Comparison of ENCODE assay signal across 16 cellular contexts in the genomic region with DNA sequence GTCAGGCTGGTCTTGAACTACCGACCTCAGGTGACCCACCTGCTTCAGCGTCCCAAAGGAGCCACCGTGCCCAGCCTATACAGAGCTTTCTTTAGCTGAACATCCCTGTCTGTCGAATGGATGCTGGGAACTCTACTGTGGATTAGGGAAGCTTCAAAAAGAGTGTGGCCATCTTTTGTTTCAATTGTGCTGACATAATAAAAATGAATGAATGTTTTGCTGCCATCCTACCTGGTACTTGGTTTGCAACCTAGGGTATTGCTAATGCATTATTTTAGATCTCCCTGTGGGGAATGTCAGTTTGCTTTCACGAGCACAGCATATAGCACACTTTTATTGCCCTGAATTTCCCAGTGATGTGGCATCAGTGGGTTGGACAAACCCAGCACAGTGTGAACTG. TPM values are rescaled to one million over a fixed set of nuclear protein-coding genes. Genes with fewer than 3 reads are reported as not detected.
DNase-seq lines count a peak whose midpoint lies in the region; ATAC-seq and TF ChIP-seq lines count a peak whose summit lies in the region.
"Had no signal": no experiment of that assay in that cellular context is flagged by ENCODE, and none has a peak within 500 bp of the region (broad histone marks: within the 10 kb centered on the region; RNA-seq: fewer than 3 reads in every experiment).

No MANE protein-coding gene starts in this region.

- H3K36me3 ChIP-seq in OCI-LY1 (ENCODE audit: insufficient read depth, low read length) = peaks cover 7% of the 10 kb centered on the region; the same call in 1 of the 2 replicates
- H3K36me3 ChIP-seq: HAP-1 had no signal

- no peak overlapping the region for H3K4me3 ChIP-seq in OCI-LY1 (ENCODE audit: low read depth, low read length, poor library complexity, severe bottlenecking)
- H3K4me3 ChIP-seq: HAP-1, upper lobe of left lung had no signal

- no peaks in the 10 kb centered on the region for H3K27me3 Mint-ChIP-seq in activated CD4-positive, alpha-beta memory T cell treated with anti-CD3 and anti-CD28 coated beads for 36 hours
- H3K27me3 Mint-ChIP-seq in activated CD4-positive, alpha-beta memory T cell treated with anti-CD3 and anti-CD28 coated beads, Interleukin-2, amount 10 ng/mL, durations not matched to agents 7 days and 5 days = no peaks in the 10 kb centered on the region
- H3K27me3 Mint-ChIP-seq in MCF 10A (ENCODE audit: insufficient read depth, unreplicated experiment) = no peaks in the 10 kb centered on the region
- H3K27me3 Mint-ChIP-seq in stimulated activated naive B cell treated with anti-CD40 and anti-IgM and Interleukin-4, amounts not matched to agents 10 μg/mL and 1 μg/mL and 100 μg/mL, for 72 hours = no peaks in the 10 kb centered on the region
- H3K27me3 Mint-ChIP-seq: effector memory CD8-positive, alpha-beta T cell; natural killer cell treated with Interleukin-12 subunit alpha and Interleukin-12 subunit beta and Interleukin-15 and Interleukin-18, amount 100 ng/mL, for 72 hours had no signal

- peak overlapping the region; percentile 77 for H3K27ac Mint-ChIP-seq in activated CD4-positive, alpha-beta memory T cell treated with anti-CD3 and anti-CD28 coated beads for 36 hours
- H3K27ac Mint-ChIP-seq in activated CD4-positive, alpha-beta memory T cell treated with anti-CD3 and anti-CD28 coated beads, Interleukin-2, amount 10 ng/mL, durations not matched to agents 7 days and 5 days = no peak overlapping the region
- H3K27ac Mint-ChIP-seq in MCF 10A (ENCODE audit: low read depth, unreplicated experiment) = peak overlapping the region; percentile 27
- H3K27ac Mint-ChIP-seq in stimulated activated naive B cell treated with anti-CD40 and anti-IgM and Interleukin-4, amounts not matched to agents 10 μg/mL and 1 μg/mL and 100 μg/mL, for 72 hours = peak overlapping the region; percentile 82

- H2AFZ ChIP-seq in OCI-LY1 (ENCODE audit: low read length) = no peak overlapping the region

- no peaks in the 10 kb centered on the region for H3K9me3 Mint-ChIP-seq in activated CD4-positive, alpha-beta memory T cell treated with anti-CD3 and anti-CD28 coated beads for 36 hours
- H3K9me3 Mint-ChIP-seq in activated CD4-positive, alpha-beta memory T cell treated with anti-CD3 and anti-CD28 coated beads, Interleukin-2, amount 10 ng/mL, durations not matched to agents 7 days and 5 days = no peaks in the 10 kb centered on the region
- no peaks in the 10 kb centered on the region for H3K9me3 Mint-ChIP-seq in MCF 10A (ENCODE audit: unreplicated experiment)
- no peaks in the 10 kb centered on the region for H3K9me3 Mint-ChIP-seq in stimulated activated naive B cell treated with anti-CD40 and anti-IgM and Interleukin-4, amounts not matched to agents 10 μg/mL and 1 μg/mL and 100 μg/mL, for 72 hours
- H3K9me3 Mint-ChIP-seq: effector memory CD8-positive, alpha-beta T cell; natural killer cell treated with Interleukin-12 subunit alpha and Interleukin-12 subunit beta and Interleukin-15 and Interleukin-18, amount 100 ng/mL, for 72 hours had no signal

- H3F3A ChIP-seq in OCI-LY1 (ENCODE audit: insufficient read depth, low read length) = no peaks in the 10 kb centered on the region

- TF ChIP-seq CTCF in OCI-LY1 (IDR thresholded peaks at IDR 0.05; ENCODE audit: low read length) (no peak), MCF 10A (IDR thresholded peaks at IDR 0.05; ENCODE audit: unreplicated experiment) (no peak)

- no peak overlapping the region; the same call in 1 of the 2 replicates for H3K4me2 ChIP-seq in OCI-LY1 (ENCODE audit: low read length)

- intact Hi-C loops in activated CD4-positive, alpha-beta memory T cell treated with anti-CD3 and anti-CD28 coated beads for 36 hours (cut with micrococcal nuclease) = no loop called here
- intact Hi-C loops in MCF 10A (cut with micrococcal nuclease) = no loop called here

- H3K36me3 Mint-ChIP-seq in activated CD4-positive, alpha-beta memory T cell treated with anti-CD3 and anti-CD28 coated beads for 36 hours = peaks cover 16% of the 10 kb centered on the region
- peaks cover 56% of the 10 kb centered on the region for H3K36me3 Mint-ChIP-seq in activated CD4-positive, alpha-beta memory T cell treated with anti-CD3 and anti-CD28 coated beads, Interleukin-2, amount 10 ng/mL, durations not matched to agents 7 days and 5 days (ENCODE audit: low read depth)
- H3K36me3 Mint-ChIP-seq in MCF 10A (ENCODE audit: insufficient read depth, unreplicated experiment) = peaks cover 6% of the 10 kb centered on the region
- H3K36me3 Mint-ChIP-seq in stimulated activated naive B cell treated with anti-CD40 and anti-IgM and Interleukin-4, amounts not matched to agents 10 μg/mL and 1 μg/mL and 100 μg/mL, for 72 hours = peaks cover 68 to 73% of the 10 kb centered on the region in 2 donors
- H3K36me3 Mint-ChIP-seq: natural killer cell treated with Interleukin-12 subunit alpha and Interleukin-12 subunit beta and Interleukin-15 and Interleukin-18, amount 100 ng/mL, for 72 hours had no signal

- peak overlapping the region; percentile 87 for H3K27ac ChIP-seq in OCI-LY1 (ENCODE audit: low read depth, low read length, poor library complexity, severe bottlenecking)

- no peaks in the 10 kb centered on the region for H3K9me3 ChIP-seq in OCI-LY1 (ENCODE audit: low read length)
- H3K9me3 ChIP-seq: HAP-1, upper lobe of left lung had no signal

- H3K4me1 Mint-ChIP-seq in activated CD4-positive, alpha-beta memory T cell treated with anti-CD3 and anti-CD28 coated beads for 36 hours (ENCODE audit: low read depth) = peaks cover 45% of the 10 kb centered on the region
- H3K4me1 Mint-ChIP-seq in activated CD4-positive, alpha-beta memory T cell treated with anti-CD3 and anti-CD28 coated beads, Interleukin-2, amount 10 ng/mL, durations not matched to agents 7 days and 5 days = peaks cover 48% of the 10 kb centered on the region
- H3K4me1 Mint-ChIP-seq in MCF 10A (ENCODE audit: insufficient read depth, unreplicated experiment) = peaks cover 25% of the 10 kb centered on the region
- H3K4me1 Mint-ChIP-seq in stimulated activated naive B cell treated with anti-CD40 and anti-IgM and Interleukin-4, amounts not matched to agents 10 μg/mL and 1 μg/mL and 100 μg/mL, for 72 hours = peaks cover 52 to 85% of the 10 kb centered on the region in 2 donors

- CTCF ChIA-PET in activated CD4-positive, alpha-beta memory T cell treated with anti-CD3 and anti-CD28 coated beads for 36 hours (lab: Charles Lee) = interaction anchor here (0.6 to 4.5 kb wide), 8 partner anchors 16 to 174 kb away, joined by 3 to 116 read pairs (median 4); no protein-coding TSS in a partner anchor
- CTCF ChIA-PET in activated CD4-positive, alpha-beta memory T cell treated with anti-CD3 and anti-CD28 coated beads, Interleukin-2, amount 10 ng/mL, durations not matched to agents 7 days and 5 days (lab: Charles Lee) = interaction anchor here (0.8 to 5.2 kb wide), 10 partner anchors 11 to 174 kb away, joined by 3 to 97 read pairs (median 4); no protein-coding TSS in a partner anchor
- CTCF ChIA-PET in MCF 10A (lab: Yijun Ruan, JAX) = interaction anchor here (0.6 to 5.1 kb wide), 15 partner anchors 14 to 294 kb away, joined by 3 to 108 read pairs (median 4); no protein-coding TSS in a partner anchor

- no peak for DNase-seq in activated CD4-positive, alpha-beta memory T cell treated with anti-CD3 and anti-CD28 coated beads for 36 hours
- DNase-seq in activated CD4-positive, alpha-beta memory T cell treated with anti-CD3 and anti-CD28 coated beads, Interleukin-2, amount 10 ng/mL, durations not matched to agents 7 days and 5 days = no peak
- DNase-seq in MCF 10A (ENCODE audit: unreplicated experiment) = no peak
- no peak for DNase-seq in stimulated activated naive B cell treated with anti-CD40 and anti-IgM and Interleukin-4, amounts not matched to agents 10 μg/mL and 1 μg/mL and 100 μg/mL, for 72 hours
- DNase-seq in NCI-H748 treated with DMSO at 0.1 percent for 48 hours (lab: John Stamatoyannopoulos, UW) = no peak
- no peak for DNase-seq in effector CD4-positive, alpha-beta T cell
- no peak for DNase-seq in NCI-H774 (lab: John Stamatoyannopoulos, UW)
- DNase-seq: effector memory CD8-positive, alpha-beta T cell; islet precursor cell; NCI-H1417 treated with DMSO at 0.1 percent for 48 hours; NCI-H2171 treated with DMSO at 0.1 percent for 48 hours; stimulated activated naive CD4-positive, alpha-beta T cell; upper lobe of left lung had no signal

- no peaks in the 10 kb centered on the region for H3K79me2 ChIP-seq in OCI-LY1 (ENCODE audit: insufficient read depth, low read length)

- no peaks in the 10 kb centered on the region for H4K20me1 ChIP-seq in OCI-LY1 (ENCODE audit: insufficient read depth, low read length)

- ATAC-seq in stimulated activated naive B cell treated with anti-CD40 and anti-IgM and Interleukin-4, amounts not matched to agents 10 μg/mL and 1 μg/mL and 100 μg/mL, for 72 hours (replicated peaks) = no peak
- ATAC-seq: effector memory CD8-positive, alpha-beta T cell had no signal

- no peak overlapping the region for H3K4me3 Mint-ChIP-seq in activated CD4-positive, alpha-beta memory T cell treated with anti-CD3 and anti-CD28 coated beads for 36 hours
- no peak overlapping the region for H3K4me3 Mint-ChIP-seq in activated CD4-positive, alpha-beta memory T cell treated with anti-CD3 and anti-CD28 coated beads, Interleukin-2, amount 10 ng/mL, durations not matched to agents 7 days and 5 days
- H3K4me3 Mint-ChIP-seq in MCF 10A (ENCODE audit: unreplicated experiment) = no peak overlapping the region
- H3K4me3 Mint-ChIP-seq in stimulated activated naive B cell treated with anti-CD40 and anti-IgM and Interleukin-4, amounts not matched to agents 10 μg/mL and 1 μg/mL and 100 μg/mL, for 72 hours = no peak overlapping the region
- H3K4me3 Mint-ChIP-seq: effector memory CD8-positive, alpha-beta T cell; natural killer cell treated with Interleukin-12 subunit alpha and Interleukin-12 subunit beta and Interleukin-15 and Interleukin-18, amount 100 ng/mL, for 72 hours had no signal

- POLR2A ChIA-PET in activated CD4-positive, alpha-beta memory T cell treated with anti-CD3 and anti-CD28 coated beads for 36 hours (lab: Charles Lee) = interaction anchor here (0.9 to 1.0 kb wide), 2 partner anchors 26 to 39 kb away, joined by 3 read pairs; no protein-coding TSS in a partner anchor
- POLR2A ChIA-PET in activated CD4-positive, alpha-beta memory T cell treated with anti-CD3 and anti-CD28 coated beads, Interleukin-2, amount 10 ng/mL, durations not matched to agents 7 days and 5 days (lab: Charles Lee) = interaction anchor here (0.9 to 1.7 kb wide), 8 partner anchors 10 to 174 kb away, joined by 3 to 10 read pairs (median 3); a partner anchor contains a TSS
- POLR2A ChIA-PET in MCF 10A (lab: Yijun Ruan, JAX) = interaction anchor here (0.6 to 3.9 kb wide), 11 partner anchors 18 to 371 kb away, joined by 3 to 21 read pairs (median 3); a partner anchor contains a TSS

- no peaks in the 10 kb centered on the region for H3K27me3 ChIP-seq in OCI-LY1 (ENCODE audit: insufficient read depth, low read length)
- H3K27me3 ChIP-seq: upper lobe of left lung had no signal

- no peak overlapping the region for H3K9ac ChIP-seq in OCI-LY1 (ENCODE audit: low read length)

- peaks cover 42% of the 10 kb centered on the region for H3K4me1 ChIP-seq in OCI-LY1 (ENCODE audit: insufficient read depth, low read length, severe bottlenecking)
- H3K4me1 ChIP-seq: HAP-1 had no signal

- BruUV-seq in MCF 10A (replicated peaks; lab: Mats Ljungman, UMichigan) = no TSS peak

- H3K9me2 ChIP-seq in OCI-LY1 (ENCODE audit: low read depth, low read length) = no peaks in the 10 kb centered on the region

RNA-seq across cellular contexts. Expression of a gene that starts 32.3 kb away (rescaled TPM):
- total RNA-seq in activated CD4-positive, alpha-beta memory T cell treated with anti-CD3 and anti-CD28 coated beads for 36 hours = 10 to 100 TPM; 87.7 to 89.1 TPM
- total RNA-seq in activated CD4-positive, alpha-beta memory T cell treated with anti-CD3 and anti-CD28 coated beads, Interleukin-2, amount 10 ng/mL, durations not matched to agents 7 days and 5 days = 10 to 100 TPM; 89.5 to 91.8 TPM
- total RNA-seq in MCF 10A (2022) = 27.2 and 32.2 TPM in 2 replicates
